Comparison of ENCODE assay signal across 29 cellular contexts in genomic region chr6:113162739-113163138, GRCh38.
"Had no signal": no experiment of that assay in that cellular context is flagged by ENCODE, and none has a peak within 500 bp of the region (broad histone marks: within the 10 kb centered on the region; RNA-seq: fewer than 3 reads in every experiment).

No MANE protein-coding gene starts in this region.

- H3K9me3 ChIP-seq: neutrophil, psoas muscle, stomach, thoracic aorta, thyroid gland, tibial nerve, upper lobe of left lung, vagina had no signal

- ATAC-seq: naive thymus-derived CD8-positive, alpha-beta T cell; natural killer cell treated with Interleukin-12 subunit alpha and Interleukin-12 subunit beta and Interleukin-15 and Interleukin-18, amount 100 ng/mL, for 72 hours; psoas muscle; right cardiac atrium; sciatic nerve; stimulated activated effector memory CD8-positive, alpha-beta T cell treated with anti-CD3 and anti-CD28 coated beads, Interleukin-12 subunit alpha, Interleukin-12 subunit beta, amount 100 ng/mL, for 72 hours; stimulated activated naive B cell treated with anti-CD40 and anti-IgM and Interleukin-4, amounts not matched to agents 10 μg/mL and 1 μg/mL and 100 μg/mL, for 72 hours had no signal

- H3K4me3 ChIP-seq: psoas muscle, skin epidermis, stomach, thoracic aorta, thyroid gland, tibial nerve, upper lobe of left lung, vagina had no signal

- H3K4me1 Mint-ChIP-seq: naive thymus-derived CD8-positive, alpha-beta T cell; nephron progenitor cell; stimulated activated effector memory CD8-positive, alpha-beta T cell treated with anti-CD3 and anti-CD28 coated beads, Interleukin-12 subunit alpha, Interleukin-12 subunit beta, amount 100 ng/mL, for 72 hours; stimulated activated naive B cell treated with anti-CD40 and anti-IgM and Interleukin-4, amounts not matched to agents 10 μg/mL and 1 μg/mL and 100 μg/mL, for 72 hours had no signal

- H3K36me3 ChIP-seq: neutrophil, stomach, thoracic aorta, thyroid gland, tibial nerve, upper lobe of left lung, vagina had no signal

- H3K36me3 Mint-ChIP-seq: naive thymus-derived CD8-positive, alpha-beta T cell; natural killer cell treated with Interleukin-12 subunit alpha and Interleukin-12 subunit beta and Interleukin-15 and Interleukin-18, amount 100 ng/mL, for 72 hours; stimulated activated effector memory CD8-positive, alpha-beta T cell treated with anti-CD3 and anti-CD28 coated beads, Interleukin-12 subunit alpha, Interleukin-12 subunit beta, amount 100 ng/mL, for 72 hours; stimulated activated naive B cell treated with anti-CD40 and anti-IgM and Interleukin-4, amounts not matched to agents 10 μg/mL and 1 μg/mL and 100 μg/mL, for 72 hours had no signal

- DNase-seq: naive thymus-derived CD8-positive, alpha-beta T cell; nephron progenitor cell; nucleus accumbens; posterior cingulate gyrus; psoas muscle; right cardiac atrium; stimulated activated CD4-positive, alpha-beta T cell treated with anti-CD3 and anti-CD28 coated beads, Interleukin-15, amount 100 ng/mL, for 24 hours; stimulated activated CD4-positive, alpha-beta T cell treated with anti-CD3 and anti-CD28 coated beads, Interleukin-2, amount 100 ng/mL, for 24 hours; stimulated activated CD4-positive, alpha-beta T cell treated with anti-CD3 and anti-CD28 coated beads, Interleukin-2, amount 100 ng/mL, for 48 hours; stimulated activated CD4-positive, alpha-beta T cell treated with anti-CD3 and anti-CD28 coated beads, Interleukin-4, amount 100 ng/mL, for 24 hours; stimulated activated naive B cell treated with anti-CD40 and anti-IgM and Interleukin-4, amounts not matched to agents 10 μg/mL and 1 μg/mL and 100 μg/mL, for 72 hours; stimulated activated naive CD4-positive, alpha-beta T cell treated with Interleukin-2 at 50 U/mL for 16 hours; stomach; thyroid gland; trophoblast cell; upper lobe of left lung had no signal

- H2AFZ ChIP-seq: parathyroid adenoma had no signal

- H3K4me3 Mint-ChIP-seq: naive thymus-derived CD8-positive, alpha-beta T cell; natural killer cell treated with Interleukin-12 subunit alpha and Interleukin-12 subunit beta and Interleukin-15 and Interleukin-18, amount 100 ng/mL, for 72 hours; nephron progenitor cell; neural crest cell; stimulated activated effector memory CD8-positive, alpha-beta T cell treated with anti-CD3 and anti-CD28 coated beads, Interleukin-12 subunit alpha, Interleukin-12 subunit beta, amount 100 ng/mL, for 72 hours; stimulated activated naive B cell treated with anti-CD40 and anti-IgM and Interleukin-4, amounts not matched to agents 10 μg/mL and 1 μg/mL and 100 μg/mL, for 72 hours; stimulated activated naive CD8-positive, alpha-beta T cell treated with anti-CD3 and anti-CD28 coated beads, Interleukin-15, Interleukin-2, amounts not matched to agents 100 ng/mL and 50 ng/mL, for 24 hours had no signal

- H3K27me3 ChIP-seq: neutrophil, stomach, thyroid gland, tibial nerve, upper lobe of left lung, vagina had no signal

- H3K79me2 ChIP-seq: parathyroid adenoma had no signal

- H3K9me3 Mint-ChIP-seq: naive thymus-derived CD8-positive, alpha-beta T cell; nephron progenitor cell; neural crest cell; stimulated activated naive B cell treated with anti-CD40 and anti-IgM and Interleukin-4, amounts not matched to agents 10 μg/mL and 1 μg/mL and 100 μg/mL, for 72 hours; stimulated activated naive CD8-positive, alpha-beta T cell treated with anti-CD3 and anti-CD28 coated beads, Interleukin-15, Interleukin-2, amounts not matched to agents 100 ng/mL and 50 ng/mL, for 24 hours had no signal

- H3K27ac Mint-ChIP-seq: naive thymus-derived CD8-positive, alpha-beta T cell; natural killer cell treated with Interleukin-12 subunit alpha and Interleukin-12 subunit beta and Interleukin-15 and Interleukin-18, amount 100 ng/mL, for 72 hours; nephron progenitor cell; progenitor cell of endocrine pancreas; stimulated activated effector memory CD8-positive, alpha-beta T cell treated with anti-CD3 and anti-CD28 coated beads, Interleukin-12 subunit alpha, Interleukin-12 subunit beta, amount 100 ng/mL, for 72 hours; stimulated activated naive B cell treated with anti-CD40 and anti-IgM and Interleukin-4, amounts not matched to agents 10 μg/mL and 1 μg/mL and 100 μg/mL, for 72 hours; stimulated activated naive CD8-positive, alpha-beta T cell treated with anti-CD3 and anti-CD28 coated beads, Interleukin-15, Interleukin-2, amounts not matched to agents 100 ng/mL and 50 ng/mL, for 24 hours had no signal

- H3K27me3 Mint-ChIP-seq: natural killer cell treated with Interleukin-12 subunit alpha and Interleukin-12 subunit beta and Interleukin-15 and Interleukin-18, amount 100 ng/mL, for 72 hours; progenitor cell of endocrine pancreas; stimulated activated naive B cell treated with anti-CD40 and anti-IgM and Interleukin-4, amounts not matched to agents 10 μg/mL and 1 μg/mL and 100 μg/mL, for 72 hours; stimulated activated naive CD8-positive, alpha-beta T cell treated with anti-CD3 and anti-CD28 coated beads, Interleukin-15, Interleukin-2, amounts not matched to agents 100 ng/mL and 50 ng/mL, for 24 hours had no signal

- H3K4me1 ChIP-seq: parathyroid adenoma, psoas muscle, stomach, upper lobe of left lung, vagina had no signal

- FAIRE-seq: urothelium cell line had no signal

- H3K9ac ChIP-seq: parathyroid adenoma had no signal

- H3K27ac ChIP-seq: neutrophil, parathyroid adenoma, psoas muscle, skin epidermis, stomach, thoracic aorta, thyroid gland, tibial nerve, upper lobe of left lung, vagina had no signal
